10 cellular contexts compared by ENCODE assay signal in the genomic region with DNA sequence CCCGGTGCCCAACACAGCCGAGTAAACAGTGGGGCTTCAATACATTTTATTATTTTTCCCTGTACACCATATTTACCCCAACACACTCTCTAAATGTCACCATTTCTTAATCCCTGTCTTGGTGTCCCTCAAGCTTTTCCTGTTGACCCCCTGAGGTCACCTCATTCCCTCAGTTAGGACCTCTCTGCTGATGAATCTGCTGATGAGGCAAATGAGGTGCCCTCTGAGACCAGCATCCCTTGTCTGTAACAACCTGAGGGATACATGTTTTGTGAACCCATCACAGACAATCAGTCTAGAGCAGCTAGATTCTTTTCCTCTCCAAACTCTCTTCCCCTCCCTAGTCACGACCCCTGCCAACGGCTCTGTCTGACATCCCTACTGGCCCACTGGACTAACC.
"Had no signal": no experiment of that assay in that cellular context is flagged by ENCODE, and none has a peak within 500 bp of the region (broad histone marks: within the 10 kb centered on the region; RNA-seq: fewer than 3 reads in every experiment).

No MANE protein-coding gene starts in this region.

- H3K27ac ChIP-seq: GM23248, HL-60 had no signal

- H3K9me3 ChIP-seq: HAP-1 had no signal

- H3K27ac Mint-ChIP-seq: HFFc6 had no signal

- H3K4me3 ChIP-seq: GM23248, HAP-1, K562 had no signal

- H3K4me3 Mint-ChIP-seq: HFFc6 had no signal

- H3K4me1 ChIP-seq: HAP-1 had no signal

- FAIRE-seq: K562 had no signal

- ATAC-seq: HCT116, K562 had no signal

- DNase-seq: GM23248, GOT3, H7, HFFc6, IMR-90, KG1 had no signal
